In genomic region chr19:47227347-47228167, GRCh38 we compare ENCODE assay signal across 8 cellular contexts. TPM values are rescaled to one million over a fixed set of nuclear protein-coding genes. Genes with fewer than 3 reads are reported as not detected.
DNase-seq lines count a peak whose midpoint lies in the region; ATAC-seq and TF ChIP-seq lines count a peak whose summit lies in the region.

No MANE protein-coding gene starts in this region.

- intact Hi-C loops in activated CD8-positive, alpha-beta T cell treated with anti-CD3 and anti-CD28 coated beads for 36 hours (cut with micrococcal nuclease) = loop anchor here (2.0 to 5.0 kb wide), 2 partner anchors 15 to 40 kb away; no protein-coding TSS in a partner anchor
- intact Hi-C loops in esophagus squamous epithelium (cut with DNase I) = no loop called here
- intact Hi-C loops in tibial artery (cut with DNase I; ENCODE audit: low total_unique reads) = no loop called here

- TF ChIP-seq CTCF in AG09319 (IDR thresholded peaks at IDR 0.05; ENCODE audit: low read depth, low read length) = no peak
- TF ChIP-seq CTCF in activated CD8-positive, alpha-beta T cell treated with anti-CD3 and anti-CD28 coated beads for 36 hours (IDR thresholded peaks at IDR 0.05) = no peak
- no peak for TF ChIP-seq CTCF in esophagus squamous epithelium (IDR thresholded peaks at IDR 0.05)
- TF ChIP-seq CTCF in tibial artery (IDR thresholded peaks at IDR 0.05) = no peak

- peak overlapping the region; percentile 93 for H3K27ac Mint-ChIP-seq in activated CD8-positive, alpha-beta T cell treated with anti-CD3 and anti-CD28 coated beads for 36 hours

- DNase-seq in AG09319 (ENCODE audit: extremely low read depth, low read depth) (peak; percentile 93), NCI-H2196 (lab: John Stamatoyannopoulos, UW; ENCODE audit: unreplicated experiment) (peak; percentile 60), esophagus squamous epithelium (lab: John Stamatoyannopoulos, UW) (peak; percentile 59), tibial artery (peak; percentile 93 to 96)
- DNase-seq in activated CD8-positive, alpha-beta T cell treated with anti-CD3 and anti-CD28 coated beads for 36 hours = peak; percentile 87

- TF ChIP-seq POLR2A in GM15510 (IDR thresholded peaks at IDR 0.05; ENCODE audit: borderline replicate concordance, extremely low read depth, insufficient read length) = peak; percentile 53
- TF ChIP-seq POLR2A in esophagus squamous epithelium (IDR thresholded peaks at IDR 0.05) = peak in 2 of 4 donors; percentile 24 to 65

- H3K9me3 ChIP-seq in esophagus squamous epithelium (no peaks in the 10 kb centered on the region), muscle layer of colon (ENCODE audit: low read length) (no peaks in the 10 kb centered on the region), tibial artery (no peaks in the 10 kb centered on the region)

- H3K36me3 Mint-ChIP-seq in activated CD8-positive, alpha-beta T cell treated with anti-CD3 and anti-CD28 coated beads for 36 hours (ENCODE audit: low read depth) = peaks cover 13% of the 10 kb centered on the region

- H3K9ac ChIP-seq in muscle layer of colon (ENCODE audit: low read length) = peak overlapping the region; percentile 71

- peak overlapping the region; percentile 94 to 100 (median 98) for H3K27ac ChIP-seq in esophagus squamous epithelium
- H3K27ac ChIP-seq in muscle layer of colon (ENCODE audit: low read depth, low read length) = peak overlapping the region; percentile 100
- H3K27ac ChIP-seq in tibial artery = peak overlapping the region; percentile 93 to 99

- H3K36me3 ChIP-seq in esophagus squamous epithelium (no peaks in the 10 kb centered on the region), muscle layer of colon (ENCODE audit: insufficient read depth, low read length) (no peaks in the 10 kb centered on the region), tibial artery (peaks cover 0 to 14% (median 11%) of the 10 kb centered on the region in 3 donors)

- CTCF ChIA-PET in activated CD8-positive, alpha-beta T cell treated with anti-CD3 and anti-CD28 coated beads for 36 hours (lab: Charles Lee) = interaction anchor here (1.0 to 6.5 kb wide), 4 partner anchors 10 to 20 kb away, joined by 3 to 68 read pairs (median 37); no protein-coding TSS in a partner anchor

- H3K9me3 Mint-ChIP-seq in activated CD8-positive, alpha-beta T cell treated with anti-CD3 and anti-CD28 coated beads for 36 hours = no peaks in the 10 kb centered on the region

- H3K4me1 ChIP-seq in esophagus squamous epithelium (peaks cover 39 to 73% (median 45%) of the 10 kb centered on the region in 3 donors), muscle layer of colon (ENCODE audit: insufficient read depth, low read length) (peaks cover 42% of the 10 kb centered on the region), tibial artery (peaks cover 0 to 52% (median 40%) of the 10 kb centered on the region in 4 donors)

- H3K4me3 ChIP-seq in esophagus squamous epithelium (peak overlapping the region; percentile 26 to 99 (median 74)), muscle layer of colon (ENCODE audit: low read depth in 1 of 2, low read length in 2 of 2) (peak overlapping the region; percentile 74 to 99), tibial artery (peak overlapping the region; percentile 82 to 91)

- H3K4me3 Mint-ChIP-seq in activated CD8-positive, alpha-beta T cell treated with anti-CD3 and anti-CD28 coated beads for 36 hours = peak overlapping the region; percentile 82

- 0 to 6% methylated on average over 5 to 7 of the region's 27 CpGs for WGBS in esophagus squamous epithelium, 2 donors

- H3K4me1 Mint-ChIP-seq in activated CD8-positive, alpha-beta T cell treated with anti-CD3 and anti-CD28 coated beads for 36 hours (ENCODE audit: low read depth) = peaks cover 20% of the 10 kb centered on the region

- peak; percentile 12 for ATAC-seq in activated CD8-positive, alpha-beta T cell treated with anti-CD3 and anti-CD28 coated beads for 36 hours
- ATAC-seq in HG03025 (IDR thresholded peaks at IDR 0.05; ENCODE audit: low FRiP score, unreplicated experiment) = no peak

- H3K27me3 Mint-ChIP-seq in activated CD8-positive, alpha-beta T cell treated with anti-CD3 and anti-CD28 coated beads for 36 hours = no peaks in the 10 kb centered on the region

- POLR2A ChIA-PET in activated CD8-positive, alpha-beta T cell treated with anti-CD3 and anti-CD28 coated beads for 36 hours (lab: Charles Lee) = interaction anchor here (0.8 to 4.0 kb wide), 12 partner anchors 12 to 85 kb away, joined by 3 to 38 read pairs (median 8); partner anchors contain the start of gene CCDC9

- peaks cover 0 to 25% (median 0%) of the 10 kb centered on the region in 4 donors for H3K27me3 ChIP-seq in esophagus squamous epithelium
- H3K27me3 ChIP-seq in muscle layer of colon (ENCODE audit: control insufficient read depth in 1 of 2, insufficient read depth in 2 of 2, low read length in 2 of 2) = no peaks in the 10 kb centered on the region
- no peaks in the 10 kb centered on the region for H3K27me3 ChIP-seq in tibial artery

RNA-seq across cellular contexts. Expression of gene BBC3, which starts 3.4 kb away (rescaled TPM):
- 10 to 100 TPM; 23.2 to 26.2 TPM for total RNA-seq in activated CD8-positive, alpha-beta T cell treated with anti-CD3 and anti-CD28 coated beads for 36 hours
- 1 to 10 TPM in 3 of 4 donors, under 1 TPM in 1; 0.48 to 3.2 (median 2.6) TPM for total RNA-seq in esophagus squamous epithelium

RNA-seq across cellular contexts. Expression of gene CCDC9, which starts 28.8 kb away (rescaled TPM):
- total RNA-seq in activated CD8-positive, alpha-beta T cell treated with anti-CD3 and anti-CD28 coated beads for 36 hours = 10 to 100 TPM; 24.4 to 27.0 TPM
- 10 to 100 TPM in 2 of 4 donors, 1 to 10 TPM in 2; 6.6 to 16.8 (median 10.5) TPM for total RNA-seq in esophagus squamous epithelium

RNA-seq across cellular contexts. Expression of gene INAFM1, which starts 47.1 kb away (rescaled TPM):
- 10 to 100 TPM; 11.4 to 12.7 TPM for total RNA-seq in activated CD8-positive, alpha-beta T cell treated with anti-CD3 and anti-CD28 coated beads for 36 hours
- 1 to 10 TPM; 1.4 to 8.2 (median 3.5) TPM for total RNA-seq in esophagus squamous epithelium

Comparison
In these comparisons a context has a peak if more than half of its experiments do, and no peak if none do; other contexts are left out.
1. RNA of gene BBC3, which starts 3.4 kb away (total RNA-seq): 23.2 to 26.2 TPM in activated CD8-positive, alpha-beta T cell treated with anti-CD3 and anti-CD28 coated beads for 36 hours; 0.48 to 3.2 TPM in esophagus squamous epithelium; every median in the first group is over 4 times any median in the second.
2. Peak in every context shown above with its lines, with median percentiles within 50 percentile points of each other: DNase-seq, H3K27ac ChIP-seq and H3K4me3 ChIP-seq.